Comparison of ENCODE assay signal across 14 cellular contexts in genomic region chr18:14503691-14504090, GRCh38. TPM values are rescaled to one million over a fixed set of nuclear protein-coding genes. Genes with fewer than 3 reads are reported as not detected.
"Had no signal": no experiment of that assay in that cellular context is flagged by ENCODE, and none has a peak within 500 bp of the region (broad histone marks: within the 10 kb centered on the region; RNA-seq: fewer than 3 reads in every experiment).

No MANE protein-coding gene starts in this region.

RNA-seq across cellular contexts. Expression of gene POTEC, which starts 39.7 kb away (rescaled TPM):
- total RNA-seq: activated B cell treated with CpG ODN at 0.5 μM for 24 hours; activated CD4-positive, alpha-beta memory T cell treated with anti-CD3 and anti-CD28 coated beads for 36 hours; activated CD4-positive, alpha-beta memory T cell treated with anti-CD3 and anti-CD28 coated beads, Interleukin-2, amount 10 ng/mL, durations not matched to agents 7 days and 5 days; activated CD4-positive, alpha-beta T cell treated with anti-CD3 and anti-CD28 coated beads for 36 hours; activated CD4-positive, alpha-beta T cell treated with anti-CD3 and anti-CD28 coated beads, Interleukin-2, amount 10 ng/mL, durations not matched to agents 24 days and 14 days; activated CD4-positive, alpha-beta T cell treated with anti-CD3 and anti-CD28 coated beads, Interleukin-2, amount 10 ng/mL, durations not matched to agents 7 days and 5 days; activated CD8-positive, alpha-beta memory T cell treated with anti-CD3 and anti-CD28 coated beads for 36 hours; activated CD8-positive, alpha-beta memory T cell treated with anti-CD3 and anti-CD28 coated beads, Interleukin-2, amount 10 ng/mL, durations not matched to agents 7 days and 5 days; activated CD8-positive, alpha-beta T cell treated with anti-CD3 and anti-CD28 coated beads for 36 hours; activated CD8-positive, alpha-beta T cell treated with anti-CD3 and anti-CD28 coated beads, Interleukin-2, amount 10 ng/mL, durations not matched to agents 7 days and 5 days; T-helper 1 cell treated with Interleukin-12 subunit alpha and Interleukin-12 subunit beta and Interleukin-4 antibody, amounts not matched to agents 30 ng/mL and 1 ng/mL, for 36 hours; T-helper 17 cell; T-helper 2 cell treated with Interferon-gamma antibody and Interleukin-4, amounts not matched to agents 100 ng/mL and 5 ng/mL, for 36 hours; WTC11 had no signal
